8 cellular contexts compared by ENCODE assay signal in genomic region chr9:69745716-69746538, GRCh38. TPM values are rescaled to one million over a fixed set of nuclear protein-coding genes. Genes with fewer than 3 reads are reported as not detected.
A peak's percentile ranks its signal among the peaks of the same experiment; 100 is the strongest.
DNase-seq lines count a peak whose midpoint lies in the region; ATAC-seq and TF ChIP-seq lines count a peak whose summit lies in the region.

No MANE protein-coding gene starts in this region.

- TF ChIP-seq CTCF in WERI-Rb-1 (IDR thresholded peaks at IDR 0.05; ENCODE audit: low read depth, low read length) (peak; percentile 37), kidney epithelial cell (IDR thresholded peaks at IDR 0.05; ENCODE audit: insufficient read depth, low read length, poor library complexity, severe bottlenecking) (peak; percentile 14)

- H3K27ac ChIP-seq in WERI-Rb-1 (no peak overlapping the region), SJCRH30 (no peak overlapping the region)

- ATAC-seq in GM19351 (IDR thresholded peaks at IDR 0.05; ENCODE audit: unreplicated experiment): no peak
- ATAC-seq in GM19455 (IDR thresholded peaks at IDR 0.05; ENCODE audit: unreplicated experiment): no peak

- H3K4me1 ChIP-seq in SJCRH30: no peaks in the 10 kb centered on the region

- no peaks in the 10 kb centered on the region for H3K27me3 ChIP-seq in WERI-Rb-1 (ENCODE audit: insufficient read depth, low read depth, severe bottlenecking)
- H3K27me3 ChIP-seq in kidney epithelial cell (ENCODE audit: control insufficient read depth, insufficient read depth, low read length): no peaks in the 10 kb centered on the region
- H3K27me3 ChIP-seq in SJCRH30: no peaks in the 10 kb centered on the region

- H3K36me3 ChIP-seq in WERI-Rb-1 (peaks cover 28% of the 10 kb centered on the region), kidney epithelial cell (ENCODE audit: control insufficient read depth, insufficient read depth, low read length) (no peaks in the 10 kb centered on the region), SJCRH30 (peaks cover 23% of the 10 kb centered on the region)

- H3K9me3 ChIP-seq in WERI-Rb-1 (ENCODE audit: severe bottlenecking): no peaks in the 10 kb centered on the region
- H3K9me3 ChIP-seq in SJCRH30 (replicated peaks): no peaks in the 10 kb centered on the region

- DNase-seq in AG08396 (ENCODE audit: low spot score): peak; percentile 26
- DNase-seq in ELR (ENCODE audit: low read depth): peak; percentile 34
- peak; percentile 22 for DNase-seq in WERI-Rb-1
- no peak for DNase-seq in kidney epithelial cell (ENCODE audit: low read depth)
- no peak for DNase-seq in NCI-H2196 treated with DMSO at 0.1 percent for 48 hours (lab: John Stamatoyannopoulos, UW; ENCODE audit: unreplicated experiment)
- no peak for DNase-seq in SJCRH30

- H3K4me3 ChIP-seq in WERI-Rb-1 (ENCODE audit: low read depth, low read length) (no peak overlapping the region), kidney epithelial cell (ENCODE audit: low read depth, low read length) (no peak overlapping the region), SJCRH30 (no peak overlapping the region)

RNA-seq across cellular contexts. Expression of gene PTAR1, which starts 13.9 kb away (rescaled TPM):
- 54.4 and 59.7 TPM in 2 replicates for total RNA-seq in kidney epithelial cell
- 76.3 and 85.5 TPM in 2 replicates for total RNA-seq in SJCRH30 (2014; rRNA removed; shearing (Covaris generic))

Comparison
In these comparisons a context has a peak if more than half of its experiments do, and no peak if none do; other contexts are left out.
1. DNase-seq: peak in AG08396 (single experiment), ELR (single experiment) and WERI-Rb-1 (single experiment); none in kidney epithelial cell (single experiment), NCI-H2196 treated with DMSO at 0.1 percent for 48 hours (single experiment) and SJCRH30 (0 of 2).